17 cellular contexts compared by ENCODE assay signal in genomic region chr12:49791700-49792099, GRCh38. TPM values are rescaled to one million over a fixed set of nuclear protein-coding genes. Genes with fewer than 3 reads are reported as not detected.
A peak's percentile ranks its signal among the peaks of the same experiment; 100 is the strongest.
DNase-seq lines count a peak whose midpoint lies in the region; ATAC-seq, FAIRE-seq and TF ChIP-seq lines count a peak whose summit lies in the region.
"Had no signal": no experiment of that assay in that cellular context is flagged by ENCODE, and none has a peak within 500 bp of the region (broad histone marks: within the 10 kb centered on the region; RNA-seq: fewer than 3 reads in every experiment).

No MANE protein-coding gene starts in this region.

- no peaks in the 10 kb centered on the region for H3K79me2 ChIP-seq in K562 (ENCODE audit: control insufficient read depth, insufficient read depth, low read length)

- H3K9me1 ChIP-seq in K562 (ENCODE audit: control insufficient read depth, insufficient read depth, low read length), result no peaks in the 10 kb centered on the region

- TF ChIP-seq EP300 in K562 (IDR thresholded peaks at IDR 0.05; ENCODE audit: low read length), result no peak

- 0 out of 2 replicates have a peak, but pooled peaks cover 3% of the 10 kb centered on the region for H4K20me1 ChIP-seq in K562 (replicated peaks; ENCODE audit: control insufficient read depth, insufficient read depth, low read length)

- FAIRE-seq in K562 (lab: Jason Lieb, UNC), result no peak
- FAIRE-seq: GM12878, GM18507 had no signal

- H3K4me2 ChIP-seq in K562 (ENCODE audit: insufficient read depth, low read length), result no peak overlapping the region
- no peak overlapping the region for H3K4me2 ChIP-seq in neuronal stem cell (ENCODE audit: insufficient read depth, low read length, poor library complexity, severe bottlenecking)

- peaks cover 0 to 70% (median 47%) of the 10 kb centered on the region in 9 donors for H3K36me3 ChIP-seq in heart left ventricle
- no peaks in the 10 kb centered on the region for H3K36me3 ChIP-seq in K562 (ENCODE audit: control insufficient read depth, insufficient read depth, low read length)
- peaks cover 8 to 65% of the 10 kb centered on the region in 2 donors for H3K36me3 ChIP-seq in neuronal stem cell (replicated peaks in 1 of 2; ENCODE audit: control insufficient read depth in 2 of 2, insufficient read depth in 2 of 2, low read length in 2 of 2)

- 86 to 95% (median 91%) methylated on average over 4 to 23 of the region's 23 CpGs for WGBS in heart left ventricle, 4 donors
- 70% methylated on average over 9 of the region's 23 CpGs for WGBS in K562 (ENCODE audit: insufficient coverage, low coverage, missing lambda C conversion rate)
- no CpG with 5 or more reads among the region's 23 CpGs for WGBS in neuronal stem cell (ENCODE audit: extremely low coverage in 2 of 2, insufficient read length in 2 of 2, insufficient replicate concordance in 1 of 2), 2 donors

- DNase-seq in Right ventricle myocardium inferior (ENCODE audit: missing footprints), result peak; percentile 48
- no peak for DNase-seq in heart left ventricle
- DNase-seq in K562 (ENCODE audit: extremely low read depth in 1 of 4, low spot score in 3 of 4), result peak in 1 of 4 experiments; percentile 7
- DNase-seq in neuronal stem cell (ENCODE audit: low spot score), result no peak
- no peak for DNase-seq in activated T-helper 1 cell treated with anti-CD3 and anti-CD28 coated beads, Interleukin-12 subunit alpha, Interleukin-12 subunit beta, Interleukin-2, Interleukin-4 antibody, amounts not matched to agents 30 ng/mL and 10 ng/mL and 1 ng/mL, durations not matched to agents 14 hours and 24 hours and 36 hours (ENCODE audit: low spot score)
- no peak for DNase-seq in GM10266 (ENCODE audit: extremely low spot score)
- no peak for DNase-seq in NCI-H2196 (lab: John Stamatoyannopoulos, UW; ENCODE audit: unreplicated experiment)
- DNase-seq: CD8-positive, alpha-beta T cell; COR-L47; DND-41; GDM1; GM23248; KBM-7 had no signal

- H3K4ac ChIP-seq in neuronal stem cell (ENCODE audit: low read length), result no peak overlapping the region

- POLR2A ChIA-PET in K562 (lab: Yijun Ruan, JAX), result no interaction called here

- H3K18ac ChIP-seq in neuronal stem cell (ENCODE audit: low read length), result no peak overlapping the region

- no peaks in the 10 kb centered on the region for H3K36me3 Mint-ChIP-seq in activated T-helper 1 cell treated with anti-CD3 and anti-CD28 coated beads, Interleukin-12 subunit alpha, Interleukin-12 subunit beta, Interleukin-2, Interleukin-4 antibody, amounts not matched to agents 30 ng/mL and 10 ng/mL and 1 ng/mL, durations not matched to agents 14 hours and 24 hours and 36 hours (ENCODE audit: low read depth)

- TF ChIP-seq POLR2A in heart left ventricle (IDR thresholded peaks at IDR 0.05) (no peak), K562 (conservative IDR thresholded peaks at IDR 0.05) (no peak)

- H2AFZ ChIP-seq in K562 (ENCODE audit: low read depth, low read length), result no peak overlapping the region
- H2AFZ ChIP-seq in neuronal stem cell (ENCODE audit: low read length), result no peak overlapping the region
- H2AFZ ChIP-seq: GM23248 had no signal

- H3K4me3 Mint-ChIP-seq in activated T-helper 1 cell treated with anti-CD3 and anti-CD28 coated beads, Interleukin-12 subunit alpha, Interleukin-12 subunit beta, Interleukin-2, Interleukin-4 antibody, amounts not matched to agents 30 ng/mL and 10 ng/mL and 1 ng/mL, durations not matched to agents 14 hours and 24 hours and 36 hours, result no peak overlapping the region
- H3K4me3 Mint-ChIP-seq: CD14-positive monocyte; CD8-positive, alpha-beta T cell had no signal

- ATAC-seq in Right ventricle myocardium inferior (no peak), heart left ventricle (no peak), K562 (no peak)
- ATAC-seq: CD8-positive, alpha-beta T cell; GM12878 had no signal

- no peaks in the 10 kb centered on the region for H3K79me1 ChIP-seq in neuronal stem cell (ENCODE audit: low read depth, low read length)

- H2BK15ac ChIP-seq in neuronal stem cell (ENCODE audit: low read length), result no peak overlapping the region

- H2BK120ac ChIP-seq in neuronal stem cell (ENCODE audit: low read depth, low read length), result no peak overlapping the region

- no peaks in the 10 kb centered on the region for H3K27me3 ChIP-seq in heart left ventricle
- H3K27me3 ChIP-seq in K562 (ENCODE audit: control insufficient read depth in 2 of 2, insufficient read depth in 2 of 2, low read length in 2 of 2), result no peaks in the 10 kb centered on the region
- H3K27me3 ChIP-seq in neuronal stem cell (ENCODE audit: control insufficient read depth in 3 of 3, insufficient read depth in 3 of 3, low read depth in 1 of 3, low read length in 3 of 3), result no peaks in the 10 kb centered on the region

- peak overlapping the region; percentile 53 for H2BK5ac ChIP-seq in neuronal stem cell (ENCODE audit: low read length)

- no TSS peak for BruUV-seq in K562 (replicated peaks; lab: Mats Ljungman, UMichigan)

- H3K9me3 ChIP-seq in heart left ventricle (peaks cover 0 to 10% (median 0%) of the 10 kb centered on the region in 12 donors), K562 (replicated peaks; ENCODE audit: control insufficient read depth, insufficient read depth, low read depth, low read length) (no peaks in the 10 kb centered on the region), neuronal stem cell (replicated peaks in 1 of 2; ENCODE audit: control insufficient read depth in 2 of 2, insufficient read depth in 1 of 2, low read depth in 1 of 2, low read length in 2 of 2) (peaks cover 0 to 7% of the 10 kb centered on the region in 2 donors)

- H3K4me1 Mint-ChIP-seq in activated T-helper 1 cell treated with anti-CD3 and anti-CD28 coated beads, Interleukin-12 subunit alpha, Interleukin-12 subunit beta, Interleukin-2, Interleukin-4 antibody, amounts not matched to agents 30 ng/mL and 10 ng/mL and 1 ng/mL, durations not matched to agents 14 hours and 24 hours and 36 hours (ENCODE audit: low read depth), result no peaks in the 10 kb centered on the region
- H3K4me1 Mint-ChIP-seq: CD14-positive monocyte had no signal

- H3K27ac Mint-ChIP-seq in activated T-helper 1 cell treated with anti-CD3 and anti-CD28 coated beads, Interleukin-12 subunit alpha, Interleukin-12 subunit beta, Interleukin-2, Interleukin-4 antibody, amounts not matched to agents 30 ng/mL and 10 ng/mL and 1 ng/mL, durations not matched to agents 14 hours and 24 hours and 36 hours, result no peak overlapping the region
- H3K27ac Mint-ChIP-seq: CD14-positive monocyte; CD8-positive, alpha-beta T cell had no signal

- H2BK12ac ChIP-seq in neuronal stem cell (ENCODE audit: low read length), result no peak overlapping the region

- peak overlapping the region; percentile 38 for H3K14ac ChIP-seq in neuronal stem cell (ENCODE audit: low read length)

- TF ChIP-seq CTCF in heart left ventricle (IDR thresholded peaks at IDR 0.05) (no peak), K562 (IDR thresholded peaks at IDR 0.05 in 2 of 3, conservative IDR thresholded peaks at IDR 0.05 in 1 of 3; ENCODE audit: insufficient read depth in 2 of 3, low read depth in 1 of 3, low read length in 3 of 3) (no peak), GM10266 (IDR thresholded peaks at IDR 0.05; ENCODE audit: control insufficient read depth, insufficient read depth, low read depth, missing control alignments) (no peak)

- H3K4me1 ChIP-seq in heart left ventricle, result no peaks in the 10 kb centered on the region
- H3K4me1 ChIP-seq in K562 (replicated peaks in 1 of 2; ENCODE audit: control insufficient read depth in 2 of 2, insufficient read depth in 2 of 2, low read length in 2 of 2), result peaks cover 0 to 22% of the 10 kb centered on the region in 2 experiments; a peak in 2 of 5 replicates
- peaks cover 0 to 11% of the 10 kb centered on the region in 2 donors for H3K4me1 ChIP-seq in neuronal stem cell (ENCODE audit: control insufficient read depth in 2 of 2, insufficient read depth in 1 of 2, low read depth in 1 of 2, low read length in 2 of 2)

- H3K23ac ChIP-seq in neuronal stem cell (ENCODE audit: low read depth, low read length, poor library complexity), result peak overlapping the region; percentile 43

- TF ChIP-seq RAD21 in K562 (CRISPR knock-in tag; conservative IDR thresholded peaks at IDR 0.05 in 1 of 2, IDR thresholded peaks at IDR 0.05 in 1 of 2), result no peak

- H3K27me3 Mint-ChIP-seq in activated T-helper 1 cell treated with anti-CD3 and anti-CD28 coated beads, Interleukin-12 subunit alpha, Interleukin-12 subunit beta, Interleukin-2, Interleukin-4 antibody, amounts not matched to agents 30 ng/mL and 10 ng/mL and 1 ng/mL, durations not matched to agents 14 hours and 24 hours and 36 hours (ENCODE audit: insufficient read depth), result no peaks in the 10 kb centered on the region

- in situ Hi-C loops in K562 (cut with MboI), result no loop called here

- H3K4me3 ChIP-seq in heart left ventricle, result no peak overlapping the region
- no peak overlapping the region for H3K4me3 ChIP-seq in K562
- no peak overlapping the region for H3K4me3 ChIP-seq in neuronal stem cell (ENCODE audit: low read length in 2 of 2)
- H3K4me3 ChIP-seq: GM12878, GM23248 had no signal

- H4K91ac ChIP-seq in neuronal stem cell (ENCODE audit: low read depth, low read length, poor library complexity), result no peak overlapping the region

- H3K9me3 Mint-ChIP-seq in activated T-helper 1 cell treated with anti-CD3 and anti-CD28 coated beads, Interleukin-12 subunit alpha, Interleukin-12 subunit beta, Interleukin-2, Interleukin-4 antibody, amounts not matched to agents 30 ng/mL and 10 ng/mL and 1 ng/mL, durations not matched to agents 14 hours and 24 hours and 36 hours, result peaks cover 3% of the 10 kb centered on the region

- H2AK5ac ChIP-seq in neuronal stem cell (ENCODE audit: low read depth, low read length), result no peak overlapping the region

- intact Hi-C loops in Right ventricle myocardium inferior (cut with DNase I), result no loop called here
- intact Hi-C loops in heart left ventricle (cut with DNase I), result loop anchor here in 1 of 10 donors (10.0 kb wide), 1 partner anchor 163 kb away; the partner anchor contains the start of gene AQP2
- intact Hi-C loops in K562 (cut with micrococcal nuclease), result no loop called here
- intact Hi-C loops in activated T-helper 1 cell treated with anti-CD3 and anti-CD28 coated beads, Interleukin-12 subunit alpha, Interleukin-12 subunit beta, Interleukin-2, Interleukin-4 antibody, amounts not matched to agents 30 ng/mL and 10 ng/mL and 1 ng/mL, durations not matched to agents 14 hours and 24 hours and 36 hours (cut with micrococcal nuclease), result no loop called here

- H3K27ac ChIP-seq in heart left ventricle (no peak overlapping the region), K562 (ENCODE audit: extremely low read depth, low read depth, low read length) (no peak overlapping the region), neuronal stem cell (replicated peaks; ENCODE audit: low read length) (no peak overlapping the region)
- H3K27ac ChIP-seq: 22Rv1, GM23248 had no signal

- H3K9ac ChIP-seq in K562 (ENCODE audit: insufficient read depth in 1 of 2, low read depth in 2 of 2, low read length in 2 of 2) (0 out of 4 replicates have a peak overlapping the region, but pooled peaks of 1 of the 2 experiments have one; percentile 45), neuronal stem cell (ENCODE audit: low read depth, low read length, poor library complexity) (no peak overlapping the region)
- H3K9ac ChIP-seq: GM23248 had no signal

- H4K8ac ChIP-seq in neuronal stem cell (ENCODE audit: low read depth, low read length), result no peak overlapping the region

- CTCF ChIA-PET in K562 (lab: Yijun Ruan, JAX; ENCODE audit: low intra/inter-chr PET ratio), result no interaction called here

RNA-seq across cellular contexts. Expression of gene NCKAP5L, which starts 36.5 kb away (rescaled TPM):
- 32.7 TPM for total RNA-seq in Right ventricle myocardium inferior
- total RNA-seq in heart left ventricle, result 10 to 100 TPM; 14.1 to 35.0 (median 25.0) TPM
- 10 to 100 TPM; 19.4 to 27.7 TPM for polyA plus RNA-seq in heart left ventricle
- total RNA-seq in K562 (2011; cell fraction: chromatin; rRNA removed; ENCODE audit: low replicate concordance), result 15.1 and 38.6 TPM in 2 replicates
- 21.6 and 25.2 TPM in 2 replicates for total RNA-seq in K562 (2011; cell fraction: nucleolus; rRNA removed)
- 21.0 and 24.7 TPM in 2 replicates for total RNA-seq in K562 (2011; cell fraction: nucleoplasm; rRNA removed)
- total RNA-seq in K562 (2014; rRNA removed), result 7.3 and 9.4 TPM in 2 replicates
- total RNA-seq in K562 (2014; rRNA removed; fragmentation: Illumina TruSeq; extraction: Trizol), result 1.4 and 2.1 TPM in 2 replicates
- total RNA-seq in K562 (2015; rRNA removed; fragmentation: Illumina TruSeq; extraction: Trizol), result 4.7 and 4.9 TPM in 2 replicates
- total RNA-seq in K562 (2021), result 13.4 and 14.4 TPM in 2 replicates
- polyA plus RNA-seq in K562 (2011; rRNA removed), result 1.7 and 3.6 TPM in 2 replicates
- polyA plus RNA-seq in K562 (2011; cell fraction: cytosol; rRNA removed), result 2.0 and 3.8 TPM in 2 replicates
- 7.3 and 13.2 TPM in 2 replicates for polyA plus RNA-seq in K562 (2011; cell fraction: nucleus; rRNA removed)
- polyA plus RNA-seq in K562 (2012), result 6.2 and 8.4 TPM in 2 replicates
- polyA plus RNA-seq in K562 (2014; fragmentation: Illumina TruSeq; extraction: Trizol), result 3.7 and 7.7 TPM in 2 replicates
- under 1 TPM; 0.01 to 0.04 TPM for polyA plus RNA-seq in K562 (2014; fragmentation: Nextera tagmentation; extraction: Ambion mirVana)
- 4.8 and 6.3 TPM in 2 replicates for polyA plus RNA-seq in K562 (2014; rRNA removed)
- 5.1 and 5.7 TPM in 2 replicates for polyA minus RNA-seq in K562 (2011; rRNA and poly(A)+ RNA removed)
- polyA minus RNA-seq in K562 (2011; cell fraction: cytosol; rRNA and poly(A)+ RNA removed), result 5.6 and 7.4 TPM in 2 replicates
- polyA minus RNA-seq in K562 (2011; cell fraction: nucleus; rRNA and poly(A)+ RNA removed), result 8.1 and 10.1 TPM in 2 replicates
- polyA plus RNA-seq in neuronal stem cell (2013, experiment 1 of 2), result 12.5 TPM
- polyA plus RNA-seq in neuronal stem cell (2013, experiment 2 of 2), result 13.0 TPM
- total RNA-seq in activated T-helper 1 cell treated with anti-CD3 and anti-CD28 coated beads, Interleukin-12 subunit alpha, Interleukin-12 subunit beta, Interleukin-2, Interleukin-4 antibody, amounts not matched to agents 30 ng/mL and 10 ng/mL and 1 ng/mL, durations not matched to agents 14 hours and 24 hours and 36 hours, result 3.8 TPM in 2 replicates

RNA-seq across cellular contexts. Expression of gene TMBIM6, which starts 50.3 kb away (rescaled TPM):
- 275 TPM for total RNA-seq in Right ventricle myocardium inferior
- 100 to 1,000 TPM; 203 to 376 (median 252) TPM for total RNA-seq in heart left ventricle
- polyA plus RNA-seq in heart left ventricle, result 100 to 1,000 TPM; 105 to 285 TPM
- 401 and 445 TPM in 2 replicates for total RNA-seq in K562 (2011; cell fraction: chromatin; rRNA removed; ENCODE audit: low replicate concordance)
- total RNA-seq in K562 (2011; cell fraction: nucleolus; rRNA removed), result 407 and 460 TPM in 2 replicates
- total RNA-seq in K562 (2011; cell fraction: nucleoplasm; rRNA removed), result 608 and 797 TPM in 2 replicates
- 147 and 188 TPM in 2 replicates for total RNA-seq in K562 (2014; rRNA removed)
- total RNA-seq in K562 (2014; rRNA removed; fragmentation: Illumina TruSeq; extraction: Trizol), result 268 and 290 TPM in 2 replicates
- total RNA-seq in K562 (2015; rRNA removed; fragmentation: Illumina TruSeq; extraction: Trizol), result 247 and 254 TPM in 2 replicates
- total RNA-seq in K562 (2021), result 322 and 355 TPM in 2 replicates
- polyA plus RNA-seq in K562 (2011; rRNA removed), result 357 and 403 TPM in 2 replicates
- polyA plus RNA-seq in K562 (2011; cell fraction: cytosol; rRNA removed), result 276 and 434 TPM in 2 replicates
- polyA plus RNA-seq in K562 (2011; cell fraction: nucleus; rRNA removed), result 186 and 273 TPM in 2 replicates
- 452 and 476 TPM in 2 replicates for polyA plus RNA-seq in K562 (2012)
- 325 and 352 TPM in 2 replicates for polyA plus RNA-seq in K562 (2014; fragmentation: Illumina TruSeq; extraction: Trizol)
- polyA plus RNA-seq in K562 (2014; fragmentation: Nextera tagmentation; extraction: Ambion mirVana), result 1,000 to 10,000 TPM; 1,205 to 1,288 TPM
- 197 and 209 TPM in 2 replicates for polyA plus RNA-seq in K562 (2014; rRNA removed)
- polyA minus RNA-seq in K562 (2011; rRNA and poly(A)+ RNA removed), result 220 and 237 TPM in 2 replicates
- polyA minus RNA-seq in K562 (2011; cell fraction: cytosol; rRNA and poly(A)+ RNA removed), result 91.4 and 130 TPM in 2 replicates
- 50.4 and 88.6 TPM in 2 replicates for polyA minus RNA-seq in K562 (2011; cell fraction: nucleus; rRNA and poly(A)+ RNA removed)
- polyA plus RNA-seq in neuronal stem cell (2013, experiment 1 of 2), result 322 TPM
- polyA plus RNA-seq in neuronal stem cell (2013, experiment 2 of 2), result 335 TPM
- 382 and 393 TPM in 2 replicates for total RNA-seq in activated T-helper 1 cell treated with anti-CD3 and anti-CD28 coated beads, Interleukin-12 subunit alpha, Interleukin-12 subunit beta, Interleukin-2, Interleukin-4 antibody, amounts not matched to agents 30 ng/mL and 10 ng/mL and 1 ng/mL, durations not matched to agents 14 hours and 24 hours and 36 hours

RNA-seq across cellular contexts. Expression of gene BCDIN3D, which starts 51.2 kb away (rescaled TPM):
- 2.6 TPM for total RNA-seq in Right ventricle myocardium inferior
- 1 to 10 TPM; 1.7 to 3.9 (median 2.4) TPM for total RNA-seq in heart left ventricle
- 1 to 10 TPM; 1.6 to 2.2 TPM for polyA plus RNA-seq in heart left ventricle
- total RNA-seq in K562 (2011; cell fraction: chromatin; rRNA removed; ENCODE audit: low replicate concordance), result 6.1 and 8.1 TPM in 2 replicates
- total RNA-seq in K562 (2011; cell fraction: nucleolus; rRNA removed), result 10.5 and 11.7 TPM in 2 replicates
- total RNA-seq in K562 (2011; cell fraction: nucleoplasm; rRNA removed), result 9.2 and 11.8 TPM in 2 replicates
- total RNA-seq in K562 (2014; rRNA removed), result 3.7 and 4.3 TPM in 2 replicates
- total RNA-seq in K562 (2014; rRNA removed; fragmentation: Illumina TruSeq; extraction: Trizol), result 4.4 and 4.6 TPM in 2 replicates
- total RNA-seq in K562 (2015; rRNA removed; fragmentation: Illumina TruSeq; extraction: Trizol), result 4.9 TPM in 2 replicates
- total RNA-seq in K562 (2021), result 5.1 and 5.6 TPM in 2 replicates
- polyA plus RNA-seq in K562 (2011; rRNA removed), result 3.7 and 5.6 TPM in 2 replicates
- 3.5 and 4.3 TPM in 2 replicates for polyA plus RNA-seq in K562 (2011; cell fraction: cytosol; rRNA removed)
- polyA plus RNA-seq in K562 (2011; cell fraction: nucleus; rRNA removed), result 2.3 and 3.5 TPM in 2 replicates
- polyA plus RNA-seq in K562 (2012), result 4.0 and 5.4 TPM in 2 replicates
- polyA plus RNA-seq in K562 (2014; fragmentation: Illumina TruSeq; extraction: Trizol), result 5.1 and 5.9 TPM in 2 replicates
- 1 to 10 TPM; 6.3 to 6.9 TPM for polyA plus RNA-seq in K562 (2014; fragmentation: Nextera tagmentation; extraction: Ambion mirVana)
- 5.2 and 5.8 TPM in 2 replicates for polyA plus RNA-seq in K562 (2014; rRNA removed)
- polyA minus RNA-seq in K562 (2011; rRNA and poly(A)+ RNA removed), result 4.7 and 5.3 TPM in 2 replicates
- 1.1 and 1.9 TPM in 2 replicates for polyA minus RNA-seq in K562 (2011; cell fraction: cytosol; rRNA and poly(A)+ RNA removed)
- 2.7 and 4.7 TPM in 2 replicates for polyA minus RNA-seq in K562 (2011; cell fraction: nucleus; rRNA and poly(A)+ RNA removed)
- 5.6 TPM for polyA plus RNA-seq in neuronal stem cell (2013, experiment 1 of 2)
- 6.0 TPM for polyA plus RNA-seq in neuronal stem cell (2013, experiment 2 of 2)
- total RNA-seq in activated T-helper 1 cell treated with anti-CD3 and anti-CD28 coated beads, Interleukin-12 subunit alpha, Interleukin-12 subunit beta, Interleukin-2, Interleukin-4 antibody, amounts not matched to agents 30 ng/mL and 10 ng/mL and 1 ng/mL, durations not matched to agents 14 hours and 24 hours and 36 hours, result 3.6 and 4.0 TPM in 2 replicates
